ENCODE assay signal across 1 cellular context in the genomic region with DNA sequence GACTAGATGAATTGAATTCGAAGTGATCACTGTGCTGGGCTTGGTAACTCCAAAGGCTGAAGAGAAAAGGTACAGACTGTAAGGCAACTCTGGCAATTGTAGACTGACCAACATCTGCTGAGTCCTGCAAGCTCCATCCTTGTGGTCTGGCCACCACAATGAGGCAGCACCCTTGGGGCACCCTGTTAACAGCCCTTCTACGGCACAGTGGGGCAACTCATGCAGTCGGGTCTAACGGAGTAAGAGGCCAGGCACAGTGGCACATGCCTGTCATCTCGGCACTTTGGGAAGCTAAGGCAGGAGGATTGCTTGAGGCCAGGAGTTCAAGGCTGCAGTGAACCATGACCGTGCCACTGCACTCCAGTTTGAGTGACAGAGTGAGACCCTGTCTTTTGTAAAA.
TF ChIP-seq lines count a peak whose summit lies in the region.

No MANE protein-coding gene starts in this region.

TF ChIP-seq in WTC11, 78 proteins besides CTCF, POLR2A, EP300 and RAD21 (continued from another document):
- TF ChIP-seq, protein P1, sequence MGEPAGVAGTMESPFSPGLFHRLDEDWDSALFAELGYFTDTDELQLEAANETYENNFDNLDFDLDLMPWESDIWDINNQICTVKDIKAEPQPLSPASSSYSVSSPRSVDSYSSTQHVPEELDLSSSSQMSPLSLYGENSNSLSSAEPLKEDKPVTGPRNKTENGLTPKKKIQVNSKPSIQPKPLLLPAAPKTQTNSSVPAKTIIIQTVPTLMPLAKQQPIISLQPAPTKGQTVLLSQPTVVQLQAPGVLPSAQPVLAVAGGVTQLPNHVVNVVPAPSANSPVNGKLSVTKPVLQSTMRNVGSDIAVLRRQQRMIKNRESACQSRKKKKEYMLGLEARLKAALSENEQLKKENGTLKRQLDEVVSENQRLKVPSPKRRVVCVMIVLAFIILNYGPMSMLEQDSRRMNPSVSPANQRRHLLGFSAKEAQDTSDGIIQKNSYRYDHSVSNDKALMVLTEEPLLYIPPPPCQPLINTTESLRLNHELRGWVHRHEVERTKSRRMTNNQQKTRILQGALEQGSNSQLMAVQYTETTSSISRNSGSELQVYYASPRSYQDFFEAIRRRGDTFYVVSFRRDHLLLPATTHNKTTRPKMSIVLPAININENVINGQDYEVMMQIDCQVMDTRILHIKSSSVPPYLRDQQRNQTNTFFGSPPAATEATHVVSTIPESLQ (CRISPR knock-in tag; IDR thresholded peaks at IDR 0.05): no peak
- TF ChIP-seq, protein P2, sequence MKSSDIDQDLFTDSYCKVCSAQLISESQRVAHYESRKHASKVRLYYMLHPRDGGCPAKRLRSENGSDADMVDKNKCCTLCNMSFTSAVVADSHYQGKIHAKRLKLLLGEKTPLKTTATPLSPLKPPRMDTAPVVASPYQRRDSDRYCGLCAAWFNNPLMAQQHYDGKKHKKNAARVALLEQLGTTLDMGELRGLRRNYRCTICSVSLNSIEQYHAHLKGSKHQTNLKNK (CRISPR knock-in tag; IDR thresholded peaks at IDR 0.05): no peak
- TF ChIP-seq FOXP1 (CRISPR knock-in tag; IDR thresholded peaks at IDR 0.05; ENCODE audit: borderline replicate concordance): no peak
- TF ChIP-seq, protein P3, sequence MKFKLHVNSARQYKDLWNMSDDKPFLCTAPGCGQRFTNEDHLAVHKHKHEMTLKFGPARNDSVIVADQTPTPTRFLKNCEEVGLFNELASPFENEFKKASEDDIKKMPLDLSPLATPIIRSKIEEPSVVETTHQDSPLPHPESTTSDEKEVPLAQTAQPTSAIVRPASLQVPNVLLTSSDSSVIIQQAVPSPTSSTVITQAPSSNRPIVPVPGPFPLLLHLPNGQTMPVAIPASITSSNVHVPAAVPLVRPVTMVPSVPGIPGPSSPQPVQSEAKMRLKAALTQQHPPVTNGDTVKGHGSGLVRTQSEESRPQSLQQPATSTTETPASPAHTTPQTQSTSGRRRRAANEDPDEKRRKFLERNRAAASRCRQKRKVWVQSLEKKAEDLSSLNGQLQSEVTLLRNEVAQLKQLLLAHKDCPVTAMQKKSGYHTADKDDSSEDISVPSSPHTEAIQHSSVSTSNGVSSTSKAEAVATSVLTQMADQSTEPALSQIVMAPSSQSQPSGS (CRISPR knock-in tag; IDR thresholded peaks at IDR 0.05; ENCODE audit: borderline replicate concordance, low read depth): no peak
- no peak for TF ChIP-seq TEAD1 (CRISPR knock-in tag; IDR thresholded peaks at IDR 0.05)
- no peak for TF ChIP-seq PRRX2 (CRISPR knock-in tag; IDR thresholded peaks at IDR 0.05)
